Comparison of ENCODE assay signal across 7 cellular contexts in genomic region chr21:46459024-46459355, GRCh38. TPM values are rescaled to one million over a fixed set of nuclear protein-coding genes. Genes with fewer than 3 reads are reported as not detected.
DNase-seq lines count a peak whose midpoint lies in the region; ATAC-seq lines count a peak whose summit lies in the region.

No MANE protein-coding gene starts in this region.

- peak overlapping the region; percentile 78 for H3K4me3 Mint-ChIP-seq in activated T-helper 2 cell treated with anti-CD3 and anti-CD28 coated beads, Interferon-gamma antibody, Interleukin-2, Interleukin-4, amounts not matched to agents 10 μg/mL and 5 μg/mL and 100 μg/mL, durations not matched to agents 14 hours and 24 hours and 36 hours (ENCODE audit: low read depth)

- peaks cover 38% of the 10 kb centered on the region for H3K36me3 Mint-ChIP-seq in activated T-helper 2 cell treated with anti-CD3 and anti-CD28 coated beads, Interferon-gamma antibody, Interleukin-2, Interleukin-4, amounts not matched to agents 10 μg/mL and 5 μg/mL and 100 μg/mL, durations not matched to agents 14 hours and 24 hours and 36 hours (ENCODE audit: low read depth)

- no peak overlapping the region for H3K9ac ChIP-seq in iPS-20b (ENCODE audit: low read depth, low read length)
- peak overlapping the region in 4 of 5 donors; percentile 63 to 84 (median 72) for H3K9ac ChIP-seq in subcutaneous abdominal adipose tissue (ENCODE audit: low read length in 5 of 5)

- no peaks in the 10 kb centered on the region for H3K27me3 ChIP-seq in iPS-20b (ENCODE audit: insufficient read depth, low read length)
- no peaks in the 10 kb centered on the region for H3K27me3 ChIP-seq in subcutaneous abdominal adipose tissue (ENCODE audit: control insufficient read depth in 5 of 5, insufficient read depth in 4 of 5, low read length in 5 of 5)

- no peaks in the 10 kb centered on the region for H3K9me3 Mint-ChIP-seq in activated T-helper 2 cell treated with anti-CD3 and anti-CD28 coated beads, Interferon-gamma antibody, Interleukin-2, Interleukin-4, amounts not matched to agents 10 μg/mL and 5 μg/mL and 100 μg/mL, durations not matched to agents 14 hours and 24 hours and 36 hours

- H3K4me1 Mint-ChIP-seq in activated T-helper 2 cell treated with anti-CD3 and anti-CD28 coated beads, Interferon-gamma antibody, Interleukin-2, Interleukin-4, amounts not matched to agents 10 μg/mL and 5 μg/mL and 100 μg/mL, durations not matched to agents 14 hours and 24 hours and 36 hours (ENCODE audit: low read depth): peaks cover 30% of the 10 kb centered on the region

- DNase-seq in activated T-helper 2 cell treated with anti-CD3 and anti-CD28 coated beads, Interferon-gamma antibody, Interleukin-2, Interleukin-4, amounts not matched to agents 10 μg/mL and 5 μg/mL and 100 μg/mL, durations not matched to agents 14 hours and 24 hours and 36 hours (ENCODE audit: low spot score): no peak

- H3K36me3 ChIP-seq in iPS-20b (ENCODE audit: insufficient read depth, low read depth, low read length): peaks cover 27% of the 10 kb centered on the region; the same call in 1 of the 2 replicates
- H3K36me3 ChIP-seq in subcutaneous abdominal adipose tissue (ENCODE audit: control insufficient read depth in 5 of 5, insufficient read depth in 5 of 5, low read length in 5 of 5): peaks cover 0 to 7% (median 0%) of the 10 kb centered on the region in 5 donors

- H3K4me1 ChIP-seq in iPS-20b (ENCODE audit: insufficient read depth, low read length): peaks cover 7% of the 10 kb centered on the region; the same call in 1 of the 2 replicates
- H3K4me1 ChIP-seq in subcutaneous abdominal adipose tissue (ENCODE audit: control insufficient read depth in 5 of 5, insufficient read depth in 5 of 5, low read length in 5 of 5): peaks cover 10 to 59% (median 45%) of the 10 kb centered on the region in 5 donors

- ATAC-seq in HG03575 (IDR thresholded peaks at IDR 0.05; ENCODE audit: extremely low read depth, insufficient number of reproducible peaks, low FRiP score, unreplicated experiment): peak; percentile 6
- ATAC-seq in esophagus mucosa: no peak
- ATAC-seq in HG03135 (IDR thresholded peaks at IDR 0.05; ENCODE audit: unreplicated experiment): no peak
- no peak for ATAC-seq in HG03432 (IDR thresholded peaks at IDR 0.05; ENCODE audit: unreplicated experiment)

- intact Hi-C loops in activated T-helper 2 cell treated with anti-CD3 and anti-CD28 coated beads, Interferon-gamma antibody, Interleukin-2, Interleukin-4, amounts not matched to agents 10 μg/mL and 5 μg/mL and 100 μg/mL, durations not matched to agents 14 hours and 24 hours and 36 hours (cut with micrococcal nuclease): no loop called here

- H3K9me3 ChIP-seq in iPS-20b (ENCODE audit: insufficient read depth, low read depth, low read length) (no peaks in the 10 kb centered on the region), subcutaneous abdominal adipose tissue (ENCODE audit: control insufficient read depth in 5 of 5, low read length in 5 of 5) (no peaks in the 10 kb centered on the region)

- H3K27ac Mint-ChIP-seq in activated T-helper 2 cell treated with anti-CD3 and anti-CD28 coated beads, Interferon-gamma antibody, Interleukin-2, Interleukin-4, amounts not matched to agents 10 μg/mL and 5 μg/mL and 100 μg/mL, durations not matched to agents 14 hours and 24 hours and 36 hours: no peak overlapping the region

- H3K27me3 Mint-ChIP-seq in activated T-helper 2 cell treated with anti-CD3 and anti-CD28 coated beads, Interferon-gamma antibody, Interleukin-2, Interleukin-4, amounts not matched to agents 10 μg/mL and 5 μg/mL and 100 μg/mL, durations not matched to agents 14 hours and 24 hours and 36 hours (ENCODE audit: low read depth): no peaks in the 10 kb centered on the region

- H3K27ac ChIP-seq in iPS-20b (ENCODE audit: low read length): no peak overlapping the region
- H3K27ac ChIP-seq in subcutaneous abdominal adipose tissue (ENCODE audit: low read depth, low read length): peak overlapping the region; percentile 62

- peak overlapping the region; percentile 86; the same call in 1 of the 2 replicates for H3K4me3 ChIP-seq in iPS-20b (ENCODE audit: low read length)
- H3K4me3 ChIP-seq in subcutaneous abdominal adipose tissue (ENCODE audit: low read depth in 1 of 5, low read length in 5 of 5): peak overlapping the region in 4 of 5 donors; percentile 78 to 92 (median 87)

RNA-seq across cellular contexts. Expression of gene DIP2A, which starts 0.3 kb away (rescaled TPM):
- total RNA-seq in activated T-helper 2 cell treated with anti-CD3 and anti-CD28 coated beads, Interferon-gamma antibody, Interleukin-2, Interleukin-4, amounts not matched to agents 10 μg/mL and 5 μg/mL and 100 μg/mL, durations not matched to agents 14 hours and 24 hours and 36 hours: 36.1 and 37.5 TPM in 2 replicates
- total RNA-seq in esophagus mucosa: 25.5 TPM
